In genomic region chr6:31559958-31560696, GRCh38 we compare ENCODE assay signal across 7 cellular contexts. TPM values are rescaled to one million over a fixed set of nuclear protein-coding genes. Genes with fewer than 3 reads are reported as not detected.
DNase-seq lines count a peak whose midpoint lies in the region; ATAC-seq lines count a peak whose summit lies in the region.

No MANE protein-coding gene starts in this region.

- ATAC-seq in GM18520 (IDR thresholded peaks at IDR 0.05; ENCODE audit: unreplicated experiment): peak; percentile 45
- ATAC-seq in HG02759 (IDR thresholded peaks at IDR 0.05; ENCODE audit: unreplicated experiment): peak; percentile 68
- peak; percentile 62 to 69 for ATAC-seq in activated naive CD4-positive, alpha-beta T cell treated with anti-CD3 and anti-CD28 coated beads, Interleukin-2, amount 50 U/mL, for 72 hours
- peak; percentile 88 to 96 for ATAC-seq in right cardiac atrium
- ATAC-seq in stimulated activated effector memory CD8-positive, alpha-beta T cell treated with anti-CD3 and anti-CD28 coated beads, Interleukin-12 subunit alpha, Interleukin-12 subunit beta, amount 100 ng/mL, for 72 hours: peak; percentile 77

- H3K4me3 ChIP-seq in right cardiac atrium (ENCODE audit: low read length): no peak overlapping the region

- H3K4me1 Mint-ChIP-seq in stimulated activated effector memory CD8-positive, alpha-beta T cell treated with anti-CD3 and anti-CD28 coated beads, Interleukin-12 subunit alpha, Interleukin-12 subunit beta, amount 100 ng/mL, for 72 hours: peaks cover 81% of the 10 kb centered on the region

- peaks cover 18% of the 10 kb centered on the region for H3K4me1 ChIP-seq in right cardiac atrium (ENCODE audit: control insufficient read depth, insufficient read depth, low read length)

- peak overlapping the region; percentile 50 for H3K27ac ChIP-seq in right cardiac atrium (ENCODE audit: low read length)

- DNase-seq in NOMO-1 (lab: John Stamatoyannopoulos, UW; ENCODE audit: unreplicated experiment in 2 of 2): peak; percentile 92 to 93
- DNase-seq in activated naive CD4-positive, alpha-beta T cell treated with anti-CD3 and anti-CD28 coated beads, Interleukin-2, amount 50 U/mL, for 72 hours (ENCODE audit: low spot score in 2 of 2): peak in 1 of 2 donors; percentile 78
- DNase-seq in right cardiac atrium: peak; percentile 75 to 87 (median 87)
- DNase-seq in stimulated activated effector memory CD8-positive, alpha-beta T cell treated with anti-CD3 and anti-CD28 coated beads, Interleukin-12 subunit alpha, Interleukin-12 subunit beta, amount 100 ng/mL, for 72 hours (ENCODE audit: low spot score in 2 of 2): peak in 1 of 2 donors; percentile 84
- DNase-seq in NCI-H2081 treated with DMSO at 0.1 percent for 48 hours (lab: John Stamatoyannopoulos, UW): no peak

- peak overlapping the region; percentile 79 for H3K4me3 Mint-ChIP-seq in stimulated activated effector memory CD8-positive, alpha-beta T cell treated with anti-CD3 and anti-CD28 coated beads, Interleukin-12 subunit alpha, Interleukin-12 subunit beta, amount 100 ng/mL, for 72 hours

- peak overlapping the region; percentile 85 to 90 for H3K27ac Mint-ChIP-seq in activated naive CD4-positive, alpha-beta T cell treated with anti-CD3 and anti-CD28 coated beads, Interleukin-2, amount 50 U/mL, for 72 hours
- peak overlapping the region; percentile 96 for H3K27ac Mint-ChIP-seq in stimulated activated effector memory CD8-positive, alpha-beta T cell treated with anti-CD3 and anti-CD28 coated beads, Interleukin-12 subunit alpha, Interleukin-12 subunit beta, amount 100 ng/mL, for 72 hours

- H3K9me3 ChIP-seq in right cardiac atrium (ENCODE audit: control insufficient read depth, low read length): no peaks in the 10 kb centered on the region

- H3K36me3 Mint-ChIP-seq in activated naive CD4-positive, alpha-beta T cell treated with anti-CD3 and anti-CD28 coated beads, Interleukin-2, amount 50 U/mL, for 72 hours: peaks cover 21 to 30% of the 10 kb centered on the region in 2 donors
- H3K36me3 Mint-ChIP-seq in stimulated activated effector memory CD8-positive, alpha-beta T cell treated with anti-CD3 and anti-CD28 coated beads, Interleukin-12 subunit alpha, Interleukin-12 subunit beta, amount 100 ng/mL, for 72 hours: peaks cover 56% of the 10 kb centered on the region

- H3K9me3 Mint-ChIP-seq in activated naive CD4-positive, alpha-beta T cell treated with anti-CD3 and anti-CD28 coated beads, Interleukin-2, amount 50 U/mL, for 72 hours: peaks cover 0 to 7% of the 10 kb centered on the region in 2 donors
- H3K9me3 Mint-ChIP-seq in stimulated activated effector memory CD8-positive, alpha-beta T cell treated with anti-CD3 and anti-CD28 coated beads, Interleukin-12 subunit alpha, Interleukin-12 subunit beta, amount 100 ng/mL, for 72 hours: no peaks in the 10 kb centered on the region

- H3K27me3 ChIP-seq in right cardiac atrium (ENCODE audit: control insufficient read depth, insufficient read depth): no peaks in the 10 kb centered on the region

- intact Hi-C loops in right cardiac atrium (cut with DNase I): no loop called here

- 38% methylated on average over 7 of the region's 7 CpGs for WGBS in right cardiac atrium

RNA-seq across cellular contexts. Expression of gene LTA, which starts 12.0 kb away (rescaled TPM):
- 1,000 to 10,000 TPM in 1 of 2 donors, 100 to 1,000 TPM in 1; 266 to 1,366 TPM for total RNA-seq in activated naive CD4-positive, alpha-beta T cell treated with anti-CD3 and anti-CD28 coated beads, Interleukin-2, amount 50 U/mL, for 72 hours
- total RNA-seq in right cardiac atrium: not detected
- 0.07 TPM for polyA plus RNA-seq in right cardiac atrium

RNA-seq across cellular contexts. Expression of gene NFKBIL1, which starts 12.7 kb away (rescaled TPM):
- total RNA-seq in activated naive CD4-positive, alpha-beta T cell treated with anti-CD3 and anti-CD28 coated beads, Interleukin-2, amount 50 U/mL, for 72 hours: 10 to 100 TPM; 19.4 to 39.7 TPM
- 10 to 100 TPM; 12.2 to 19.3 (median 14.6) TPM for total RNA-seq in right cardiac atrium
- 16.7 TPM for polyA plus RNA-seq in right cardiac atrium

RNA-seq across cellular contexts. Expression of gene ATP6V1G2, which starts 13.7 kb away (rescaled TPM):
- total RNA-seq in activated naive CD4-positive, alpha-beta T cell treated with anti-CD3 and anti-CD28 coated beads, Interleukin-2, amount 50 U/mL, for 72 hours: 1 to 10 TPM; 4.1 to 7.4 TPM
- 1 to 10 TPM; 1.7 to 3.8 (median 2.6) TPM for total RNA-seq in right cardiac atrium
- 2.8 TPM for polyA plus RNA-seq in right cardiac atrium

RNA-seq across cellular contexts. Expression of gene TNF, which starts 15.2 kb away (rescaled TPM):
- total RNA-seq in activated naive CD4-positive, alpha-beta T cell treated with anti-CD3 and anti-CD28 coated beads, Interleukin-2, amount 50 U/mL, for 72 hours: 100 to 1,000 TPM in 1 of 2 donors, 10 to 100 TPM in 1; 52.0 to 250 TPM
- under 1 TPM; 0.42 to 0.71 (median 0.53) TPM for total RNA-seq in right cardiac atrium
- polyA plus RNA-seq in right cardiac atrium: 0.23 TPM

RNA-seq across cellular contexts. Expression of gene DDX39B, which starts 18.3 kb away (rescaled TPM):
- total RNA-seq in activated naive CD4-positive, alpha-beta T cell treated with anti-CD3 and anti-CD28 coated beads, Interleukin-2, amount 50 U/mL, for 72 hours: 100 to 1,000 TPM; 569 to 658 TPM
- total RNA-seq in right cardiac atrium: 100 to 1,000 TPM; 196 to 235 (median 212) TPM
- 145 TPM for polyA plus RNA-seq in right cardiac atrium

Comparison
In these comparisons a context has a peak if more than half of its experiments do, and no peak if none do; other contexts are left out.
1. RNA of gene LTA, which starts 12.0 kb away (total RNA-seq): 266 to 1,366 TPM in activated naive CD4-positive, alpha-beta T cell treated with anti-CD3 and anti-CD28 coated beads, Interleukin-2, amount 50 U/mL, for 72 hours; not detected in right cardiac atrium; every median in the first group is over 100 times any median in the second.
2. Peak in every context shown above with its lines, with median percentiles within 50 percentile points of each other: ATAC-seq.